Comparison of ENCODE assay signal across 8 cellular contexts in genomic region chr7:91264924-91265681, GRCh38. TPM values are rescaled to one million over a fixed set of nuclear protein-coding genes. Genes with fewer than 3 reads are reported as not detected.
DNase-seq lines count a peak whose midpoint lies in the region; ATAC-seq and TF ChIP-seq lines count a peak whose summit lies in the region.

No MANE protein-coding gene starts in this region.

- TF ChIP-seq CTCF in GM13976 (IDR thresholded peaks at IDR 0.05; ENCODE audit: borderline replicate concordance, control extremely low read depth, extremely low read depth, insufficient read depth, missing control alignments) = no peak
- TF ChIP-seq CTCF in WI38 (IDR thresholded peaks at IDR 0.05; ENCODE audit: low read depth, low read length) = no peak
- TF ChIP-seq CTCF in fibroblast of pulmonary artery (IDR thresholded peaks at IDR 0.05; ENCODE audit: low read length, missing control alignments) = no peak

- peaks cover 21 to 50% (median 30%) of the 10 kb centered on the region in 5 donors for H3K27me3 Mint-ChIP-seq in naive thymus-derived CD8-positive, alpha-beta T cell

- POLR2A ChIA-PET in naive thymus-derived CD8-positive, alpha-beta T cell (lab: Charles Lee) = no interaction called here

- no peaks in the 10 kb centered on the region for H3K36me3 ChIP-seq in ACC112 (ENCODE audit: insufficient read depth, low read length)

- H3K27ac ChIP-seq in ACC112 (ENCODE audit: low read depth, low read length) = peak overlapping the region; percentile 64

- DNase-seq in GM13976 (ENCODE audit: low spot score) = peak; percentile 59
- DNase-seq in NCI-H146 (lab: John Stamatoyannopoulos, UW) = peak; percentile 71
- DNase-seq in fibroblast of pulmonary artery (ENCODE audit: low read depth) = peak; percentile 73
- no peak for DNase-seq in naive thymus-derived CD8-positive, alpha-beta T cell
- no peak for DNase-seq in GF-D8 (lab: John Stamatoyannopoulos, UW)

- H3K9me3 Mint-ChIP-seq in naive thymus-derived CD8-positive, alpha-beta T cell = no peaks in the 10 kb centered on the region

- peaks cover 1 to 18% (median 9%) of the 10 kb centered on the region in 4 donors for H3K4me1 Mint-ChIP-seq in naive thymus-derived CD8-positive, alpha-beta T cell

- peaks cover 22% of the 10 kb centered on the region for H3K79me2 ChIP-seq in ACC112 (ENCODE audit: control insufficient read depth, insufficient read depth, low read length, unreplicated experiment)

- H3K27ac Mint-ChIP-seq in naive thymus-derived CD8-positive, alpha-beta T cell = no peak overlapping the region

- H2AFZ ChIP-seq in ACC112 (ENCODE audit: low read length, unreplicated experiment) = peak overlapping the region; percentile 47

- H3K27me3 ChIP-seq in ACC112 (ENCODE audit: insufficient read depth, low read length) = no peaks in the 10 kb centered on the region

- no peaks in the 10 kb centered on the region for H3K36me3 Mint-ChIP-seq in naive thymus-derived CD8-positive, alpha-beta T cell

- ATAC-seq in HG02798 (IDR thresholded peaks at IDR 0.05; ENCODE audit: poor library complexity, unreplicated experiment) = peak; percentile 32
- no peak for ATAC-seq in naive thymus-derived CD8-positive, alpha-beta T cell

- H3K4me3 ChIP-seq in ACC112 (ENCODE audit: low read depth, low read length) (peak overlapping the region; percentile 96), WI38 (ENCODE audit: low read depth, low read length) (peak overlapping the region; percentile 73), fibroblast of pulmonary artery (replicated peaks; ENCODE audit: low read depth, low read length) (peak overlapping the region; percentile 76)

- in situ Hi-C loops in GM13976 (cut with MboI; ENCODE audit: low sequenced_read_pairs, unreplicated experiment) = no loop called here

- peaks cover 26% of the 10 kb centered on the region for H3K4me1 ChIP-seq in ACC112 (ENCODE audit: control insufficient read depth, insufficient read depth, low read length, unreplicated experiment)

- H3K4me3 Mint-ChIP-seq in naive thymus-derived CD8-positive, alpha-beta T cell = peak overlapping the region; percentile 20 to 83 (median 73)

RNA-seq across cellular contexts. Expression of gene FZD1, which starts 0.9 kb away (rescaled TPM):
- not detected for total RNA-seq in naive thymus-derived CD8-positive, alpha-beta T cell
- polyA plus RNA-seq in naive thymus-derived CD8-positive, alpha-beta T cell = under 1 TPM in 1 of 3 donors, not detected in 2; 0.07 TPM

Comparison
In these comparisons a context has a peak if more than half of its experiments do, and no peak if none do; other contexts are left out.
1. DNase-seq: peak in GM13976 (single experiment), NCI-H146 (single experiment) and fibroblast of pulmonary artery (single experiment); none in naive thymus-derived CD8-positive, alpha-beta T cell (0 of 10) and GF-D8 (single experiment).
2. Peak in every context shown above with its lines, with median percentiles within 50 percentile points of each other: H3K4me3 ChIP-seq.